ENCODE assay signal across 11 cellular contexts in genomic region chr2:6722574-6722973, GRCh38.
"Had no signal": no experiment of that assay in that cellular context is flagged by ENCODE, and none has a peak within 500 bp of the region (broad histone marks: within the 10 kb centered on the region; RNA-seq: fewer than 3 reads in every experiment).

No MANE protein-coding gene starts in this region.

- H3K36me3 ChIP-seq: HAP-1 had no signal

- H2AFZ ChIP-seq: GM23248, GM23338 had no signal

- H3K4me3 ChIP-seq: GM23248, GM23338, HAP-1 had no signal

- H3K27ac ChIP-seq: GM23248 had no signal

- H3K9me3 ChIP-seq: HAP-1 had no signal

- FAIRE-seq: H1, H54 had no signal

- H3K9ac ChIP-seq: GM23248 had no signal

- H3K4me2 ChIP-seq: GM23338 had no signal

- ATAC-seq: GM23338, HCT116 had no signal

- DNase-seq: GM23248, GOT3, H7, H9, HCEC 1CT, HFFc6 had no signal

- H3K4me1 ChIP-seq: HAP-1 had no signal
